Comparison of ENCODE assay signal across 1 cellular context in genomic region chr11:69443138-69443967, GRCh38.
TF ChIP-seq lines count a peak whose summit lies in the region.

No MANE protein-coding gene starts in this region.

TF ChIP-seq in HepG2, 621 proteins besides CTCF, POLR2A, EP300 and RAD21 (continued from another document and continues in another):
- TF ChIP-seq, protein P1, sequence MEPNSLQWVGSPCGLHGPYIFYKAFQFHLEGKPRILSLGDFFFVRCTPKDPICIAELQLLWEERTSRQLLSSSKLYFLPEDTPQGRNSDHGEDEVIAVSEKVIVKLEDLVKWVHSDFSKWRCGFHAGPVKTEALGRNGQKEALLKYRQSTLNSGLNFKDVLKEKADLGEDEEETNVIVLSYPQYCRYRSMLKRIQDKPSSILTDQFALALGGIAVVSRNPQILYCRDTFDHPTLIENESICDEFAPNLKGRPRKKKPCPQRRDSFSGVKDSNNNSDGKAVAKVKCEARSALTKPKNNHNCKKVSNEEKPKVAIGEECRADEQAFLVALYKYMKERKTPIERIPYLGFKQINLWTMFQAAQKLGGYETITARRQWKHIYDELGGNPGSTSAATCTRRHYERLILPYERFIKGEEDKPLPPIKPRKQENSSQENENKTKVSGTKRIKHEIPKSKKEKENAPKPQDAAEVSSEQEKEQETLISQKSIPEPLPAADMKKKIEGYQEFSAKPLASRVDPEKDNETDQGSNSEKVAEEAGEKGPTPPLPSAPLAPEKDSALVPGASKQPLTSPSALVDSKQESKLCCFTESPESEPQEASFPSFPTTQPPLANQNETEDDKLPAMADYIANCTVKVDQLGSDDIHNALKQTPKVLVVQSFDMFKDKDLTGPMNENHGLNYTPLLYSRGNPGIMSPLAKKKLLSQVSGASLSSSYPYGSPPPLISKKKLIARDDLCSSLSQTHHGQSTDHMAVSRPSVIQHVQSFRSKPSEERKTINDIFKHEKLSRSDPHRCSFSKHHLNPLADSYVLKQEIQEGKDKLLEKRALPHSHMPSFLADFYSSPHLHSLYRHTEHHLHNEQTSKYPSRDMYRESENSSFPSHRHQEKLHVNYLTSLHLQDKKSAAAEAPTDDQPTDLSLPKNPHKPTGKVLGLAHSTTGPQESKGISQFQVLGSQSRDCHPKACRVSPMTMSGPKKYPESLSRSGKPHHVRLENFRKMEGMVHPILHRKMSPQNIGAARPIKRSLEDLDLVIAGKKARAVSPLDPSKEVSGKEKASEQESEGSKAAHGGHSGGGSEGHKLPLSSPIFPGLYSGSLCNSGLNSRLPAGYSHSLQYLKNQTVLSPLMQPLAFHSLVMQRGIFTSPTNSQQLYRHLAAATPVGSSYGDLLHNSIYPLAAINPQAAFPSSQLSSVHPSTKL (CRISPR knock-in tag; IDR thresholded peaks at IDR 0.05): no peak
- 0 out of 2 replicates have a peak, but pooled peaks have one; percentile 6 for TF ChIP-seq ZNF543 (CRISPR knock-in tag; IDR thresholded peaks at IDR 0.05)
- TF ChIP-seq THAP7 (CRISPR knock-in tag; IDR thresholded peaks at IDR 0.05): no peak
- TF ChIP-seq PHB2 (IDR thresholded peaks at IDR 0.05; ENCODE audit: partially characterized antibody): no peak
- no peak for TF ChIP-seq ZNF331 (CRISPR knock-in tag; IDR thresholded peaks at IDR 0.05)
- TF ChIP-seq, protein P2, sequence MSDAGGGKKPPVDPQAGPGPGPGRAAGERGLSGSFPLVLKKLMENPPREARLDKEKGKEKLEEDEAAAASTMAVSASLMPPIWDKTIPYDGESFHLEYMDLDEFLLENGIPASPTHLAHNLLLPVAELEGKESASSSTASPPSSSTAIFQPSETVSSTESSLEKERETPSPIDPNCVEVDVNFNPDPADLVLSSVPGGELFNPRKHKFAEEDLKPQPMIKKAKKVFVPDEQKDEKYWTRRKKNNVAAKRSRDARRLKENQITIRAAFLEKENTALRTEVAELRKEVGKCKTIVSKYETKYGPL (CRISPR knock-in tag; IDR thresholded peaks at IDR 0.05): no peak
- no peak for TF ChIP-seq SMC3 (IDR thresholded peaks at IDR 0.05; ENCODE audit: low read length)
- TF ChIP-seq GLI4 (CRISPR knock-in tag; IDR thresholded peaks at IDR 0.05; ENCODE audit: borderline replicate concordance): no peak
- no peak for TF ChIP-seq ZNF703 (CRISPR knock-in tag; IDR thresholded peaks at IDR 0.05; ENCODE audit: borderline replicate concordance)
- no peak for TF ChIP-seq ZNF691 (CRISPR knock-in tag; IDR thresholded peaks at IDR 0.05; ENCODE audit: borderline replicate concordance, low read depth)
- no peak for TF ChIP-seq REL (CRISPR knock-in tag; conservative IDR thresholded peaks at IDR 0.05)
- TF ChIP-seq ZNF607 (CRISPR knock-in tag; IDR thresholded peaks at IDR 0.05; ENCODE audit: borderline replicate concordance): no peak
- no peak for TF ChIP-seq KDM4B (CRISPR knock-in tag; IDR thresholded peaks at IDR 0.05)
- no peak for TF ChIP-seq NFE2L2 (IDR thresholded peaks at IDR 0.05; ENCODE audit: low read length)
- TF ChIP-seq NFATC3 (CRISPR knock-in tag; IDR thresholded peaks at IDR 0.05): no peak
- TF ChIP-seq GRHL1 (CRISPR knock-in tag; conservative IDR thresholded peaks at IDR 0.05): no peak
- TF ChIP-seq TCF7 (IDR thresholded peaks at IDR 0.05; ENCODE audit: low read depth): no peak
- TF ChIP-seq ZNF576 (CRISPR knock-in tag; IDR thresholded peaks at IDR 0.05): no peak
- no peak for TF ChIP-seq MZF1 (CRISPR knock-in tag; IDR thresholded peaks at IDR 0.05; ENCODE audit: borderline replicate concordance)
- TF ChIP-seq ZNF580 (CRISPR knock-in tag; IDR thresholded peaks at IDR 0.05; ENCODE audit: borderline replicate concordance, low read depth): no peak
- no peak for TF ChIP-seq ADNP (CRISPR knock-in tag; IDR thresholded peaks at IDR 0.05)
- TF ChIP-seq IRF2 (CRISPR knock-in tag; IDR thresholded peaks at IDR 0.05): 0 out of 2 replicates have a peak, but pooled peaks have one; percentile 5
- no peak; the same call in 1 of the 2 replicates for TF ChIP-seq ELF4 (CRISPR knock-in tag; IDR thresholded peaks at IDR 0.05; ENCODE audit: borderline replicate concordance)
- no peak for TF ChIP-seq ZNF562 (CRISPR knock-in tag; IDR thresholded peaks at IDR 0.05; ENCODE audit: borderline replicate concordance)
- TF ChIP-seq, protein P3, sequence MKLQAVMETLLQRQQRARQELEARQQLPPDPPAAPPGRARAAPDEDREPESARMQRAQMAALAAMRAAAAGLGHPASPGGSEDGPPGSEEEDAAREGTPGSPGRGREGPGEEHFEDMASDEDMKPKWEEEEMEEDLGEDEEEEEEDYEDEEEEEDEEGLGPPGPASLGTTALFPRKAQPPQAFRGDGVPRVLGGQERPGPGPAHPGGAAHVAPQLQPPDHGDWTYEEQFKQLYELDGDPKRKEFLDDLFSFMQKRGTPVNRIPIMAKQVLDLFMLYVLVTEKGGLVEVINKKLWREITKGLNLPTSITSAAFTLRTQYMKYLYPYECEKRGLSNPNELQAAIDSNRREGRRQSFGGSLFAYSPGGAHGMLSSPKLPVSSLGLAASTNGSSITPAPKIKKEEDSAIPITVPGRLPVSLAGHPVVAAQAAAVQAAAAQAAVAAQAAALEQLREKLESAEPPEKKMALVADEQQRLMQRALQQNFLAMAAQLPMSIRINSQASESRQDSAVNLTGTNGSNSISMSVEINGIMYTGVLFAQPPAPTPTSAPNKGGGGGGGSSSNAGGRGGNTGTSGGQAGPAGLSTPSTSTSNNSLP (IDR thresholded peaks at IDR 0.05; ENCODE audit: low read depth, low read length): no peak
- no peak for TF ChIP-seq HNRNPUL1 (IDR thresholded peaks at IDR 0.05; ENCODE audit: low read depth, low read length)
- no peak for TF ChIP-seq FOXA1 (IDR thresholded peaks at IDR 0.05)
- TF ChIP-seq FOXA1 (CRISPR knock-in tag; IDR thresholded peaks at IDR 0.05): no peak
- TF ChIP-seq NFE2L1 (CRISPR knock-in tag; IDR thresholded peaks at IDR 0.05; ENCODE audit: borderline replicate concordance): no peak
- 0 out of 2 replicates have a peak, but pooled peaks have one; percentile 0 for TF ChIP-seq YEATS2 (CRISPR knock-in tag; IDR thresholded peaks at IDR 0.05; ENCODE audit: borderline replicate concordance)
- no peak for TF ChIP-seq GZF1 (CRISPR knock-in tag; IDR thresholded peaks at IDR 0.05)
- TF ChIP-seq RARA (CRISPR knock-in tag; IDR thresholded peaks at IDR 0.05): no peak
- TF ChIP-seq TOPORS (CRISPR knock-in tag; IDR thresholded peaks at IDR 0.05): no peak
- TF ChIP-seq MEIS2 (CRISPR knock-in tag; IDR thresholded peaks at IDR 0.05): no peak
- TF ChIP-seq ZFP41 (CRISPR knock-in tag; IDR thresholded peaks at IDR 0.05; ENCODE audit: borderline replicate concordance): 0 out of 2 replicates have a peak, but pooled peaks have one; percentile 6
- no peak for TF ChIP-seq NKX3-1 (CRISPR knock-in tag; IDR thresholded peaks at IDR 0.05)
- TF ChIP-seq HNRNPL (IDR thresholded peaks at IDR 0.05; ENCODE audit: low read depth, low read length): no peak
- no peak for TF ChIP-seq CENPT (CRISPR knock-in tag; IDR thresholded peaks at IDR 0.05; ENCODE audit: low read depth)
- no peak for TF ChIP-seq PRPF4 (IDR thresholded peaks at IDR 0.05; ENCODE audit: low read depth, low read length, poor library complexity, severe bottlenecking)
- TF ChIP-seq ZNF674 (CRISPR knock-in tag; IDR thresholded peaks at IDR 0.05; ENCODE audit: low read depth): no peak
- no peak for TF ChIP-seq RAD51 (IDR thresholded peaks at IDR 0.05; ENCODE audit: borderline replicate concordance)
- TF ChIP-seq ZNF234 (CRISPR knock-in tag; conservative IDR thresholded peaks at IDR 0.05): 0 out of 2 replicates have a peak, but pooled peaks have one; percentile 10
- TF ChIP-seq NFIB (CRISPR knock-in tag; IDR thresholded peaks at IDR 0.05; ENCODE audit: borderline replicate concordance): no peak
- TF ChIP-seq, protein P4, sequence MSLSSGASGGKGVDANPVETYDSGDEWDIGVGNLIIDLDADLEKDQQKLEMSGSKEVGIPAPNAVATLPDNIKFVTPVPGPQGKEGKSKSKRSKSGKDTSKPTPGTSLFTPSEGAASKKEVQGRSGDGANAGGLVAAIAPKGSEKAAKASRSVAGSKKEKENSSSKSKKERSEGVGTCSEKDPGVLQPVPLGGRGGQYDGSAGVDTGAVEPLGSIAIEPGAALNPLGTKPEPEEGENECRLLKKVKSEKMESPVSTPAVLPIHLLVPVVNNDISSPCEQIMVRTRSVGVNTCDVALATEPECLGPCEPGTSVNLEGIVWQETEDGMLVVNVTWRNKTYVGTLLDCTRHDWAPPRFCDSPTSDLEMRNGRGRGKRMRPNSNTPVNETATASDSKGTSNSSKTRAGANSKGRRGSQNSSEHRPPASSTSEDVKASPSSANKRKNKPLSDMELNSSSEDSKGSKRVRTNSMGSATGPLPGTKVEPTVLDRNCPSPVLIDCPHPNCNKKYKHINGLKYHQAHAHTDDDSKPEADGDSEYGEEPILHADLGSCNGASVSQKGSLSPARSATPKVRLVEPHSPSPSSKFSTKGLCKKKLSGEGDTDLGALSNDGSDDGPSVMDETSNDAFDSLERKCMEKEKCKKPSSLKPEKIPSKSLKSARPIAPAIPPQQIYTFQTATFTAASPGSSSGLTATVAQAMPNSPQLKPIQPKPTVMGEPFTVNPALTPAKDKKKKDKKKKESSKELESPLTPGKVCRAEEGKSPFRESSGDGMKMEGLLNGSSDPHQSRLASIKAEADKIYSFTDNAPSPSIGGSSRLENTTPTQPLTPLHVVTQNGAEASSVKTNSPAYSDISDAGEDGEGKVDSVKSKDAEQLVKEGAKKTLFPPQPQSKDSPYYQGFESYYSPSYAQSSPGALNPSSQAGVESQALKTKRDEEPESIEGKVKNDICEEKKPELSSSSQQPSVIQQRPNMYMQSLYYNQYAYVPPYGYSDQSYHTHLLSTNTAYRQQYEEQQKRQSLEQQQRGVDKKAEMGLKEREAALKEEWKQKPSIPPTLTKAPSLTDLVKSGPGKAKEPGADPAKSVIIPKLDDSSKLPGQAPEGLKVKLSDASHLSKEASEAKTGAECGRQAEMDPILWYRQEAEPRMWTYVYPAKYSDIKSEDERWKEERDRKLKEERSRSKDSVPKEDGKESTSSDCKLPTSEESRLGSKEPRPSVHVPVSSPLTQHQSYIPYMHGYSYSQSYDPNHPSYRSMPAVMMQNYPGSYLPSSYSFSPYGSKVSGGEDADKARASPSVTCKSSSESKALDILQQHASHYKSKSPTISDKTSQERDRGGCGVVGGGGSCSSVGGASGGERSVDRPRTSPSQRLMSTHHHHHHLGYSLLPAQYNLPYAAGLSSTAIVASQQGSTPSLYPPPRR (CRISPR knock-in tag; IDR thresholded peaks at IDR 0.05; ENCODE audit: borderline replicate concordance): no peak
- TF ChIP-seq, protein P5, sequence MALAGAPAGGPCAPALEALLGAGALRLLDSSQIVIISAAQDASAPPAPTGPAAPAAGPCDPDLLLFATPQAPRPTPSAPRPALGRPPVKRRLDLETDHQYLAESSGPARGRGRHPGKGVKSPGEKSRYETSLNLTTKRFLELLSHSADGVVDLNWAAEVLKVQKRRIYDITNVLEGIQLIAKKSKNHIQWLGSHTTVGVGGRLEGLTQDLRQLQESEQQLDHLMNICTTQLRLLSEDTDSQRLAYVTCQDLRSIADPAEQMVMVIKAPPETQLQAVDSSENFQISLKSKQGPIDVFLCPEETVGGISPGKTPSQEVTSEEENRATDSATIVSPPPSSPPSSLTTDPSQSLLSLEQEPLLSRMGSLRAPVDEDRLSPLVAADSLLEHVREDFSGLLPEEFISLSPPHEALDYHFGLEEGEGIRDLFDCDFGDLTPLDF (CRISPR knock-in tag; IDR thresholded peaks at IDR 0.05): no peak
- TF ChIP-seq DR1 (CRISPR knock-in tag; IDR thresholded peaks at IDR 0.05): no peak
- TF ChIP-seq TRIM24 (CRISPR knock-in tag; IDR thresholded peaks at IDR 0.05): no peak
- TF ChIP-seq ZNF790 (CRISPR knock-in tag; IDR thresholded peaks at IDR 0.05; ENCODE audit: borderline replicate concordance): 0 out of 2 replicates have a peak, but pooled peaks have one; percentile 2
- no peak for TF ChIP-seq LCORL (IDR thresholded peaks at IDR 0.05)
- no peak for TF ChIP-seq LCORL (CRISPR knock-in tag; IDR thresholded peaks at IDR 0.05)
- no peak for TF ChIP-seq EEA1 (CRISPR knock-in tag; IDR thresholded peaks at IDR 0.05; ENCODE audit: borderline replicate concordance)
- no peak for TF ChIP-seq SMARCC2 (IDR thresholded peaks at IDR 0.05)
